In genomic region chr1:27504588-27505419, GRCh38 we compare ENCODE assay signal across 1 cellular context.
TF ChIP-seq lines count a peak whose summit lies in the region.

No MANE protein-coding gene starts in this region.

TF ChIP-seq in HepG2, 621 proteins besides CTCF, POLR2A, EP300 and RAD21 (continued from another document and continues in another):
- TF ChIP-seq ZNF281 (CRISPR knock-in tag; IDR thresholded peaks at IDR 0.05; ENCODE audit: borderline replicate concordance): peak; percentile 44; the same call in 1 of the 2 replicates
- TF ChIP-seq TEAD2 (CRISPR knock-in tag; IDR thresholded peaks at IDR 0.05): no peak
- no peak for TF ChIP-seq ZMYM2 (CRISPR knock-in tag; IDR thresholded peaks at IDR 0.05)
- no peak for TF ChIP-seq NFE2L1 (CRISPR knock-in tag; IDR thresholded peaks at IDR 0.05; ENCODE audit: borderline replicate concordance)
- no peak for TF ChIP-seq GPN1 (CRISPR knock-in tag; IDR thresholded peaks at IDR 0.05; ENCODE audit: borderline replicate concordance)
- TF ChIP-seq MTF1 (CRISPR knock-in tag; IDR thresholded peaks at IDR 0.05): no peak
- no peak for TF ChIP-seq ZSCAN29 (CRISPR knock-in tag; conservative IDR thresholded peaks at IDR 0.05)
- no peak for TF ChIP-seq NFE2 (CRISPR knock-in tag; IDR thresholded peaks at IDR 0.05)
- no peak for TF ChIP-seq RFX5 (IDR thresholded peaks at IDR 0.05; ENCODE audit: low read depth, low read length)
- TF ChIP-seq HNRNPK (IDR thresholded peaks at IDR 0.05; ENCODE audit: low read depth, low read length, poor library complexity, severe bottlenecking): no peak
- peak; percentile 62 for TF ChIP-seq ZNF407 (CRISPR knock-in tag; IDR thresholded peaks at IDR 0.05; ENCODE audit: not compliant biosample characterization)
- TF ChIP-seq GLMP (CRISPR knock-in tag; IDR thresholded peaks at IDR 0.05; ENCODE audit: borderline replicate concordance): no peak
- peak; percentile 87 for TF ChIP-seq ZNF816 (CRISPR knock-in tag; IDR thresholded peaks at IDR 0.05; ENCODE audit: borderline replicate concordance)
- no peak for TF ChIP-seq ZNF234 (CRISPR knock-in tag; conservative IDR thresholded peaks at IDR 0.05)
- no peak for TF ChIP-seq ZNF841 (CRISPR knock-in tag; IDR thresholded peaks at IDR 0.05; ENCODE audit: borderline replicate concordance)
- TF ChIP-seq BHLHE40 (IDR thresholded peaks at IDR 0.05; ENCODE audit: low read length): no peak
- peak; percentile 65; the same call in 1 of the 2 replicates for TF ChIP-seq ZNF142 (CRISPR knock-in tag; IDR thresholded peaks at IDR 0.05)
- TF ChIP-seq ZNF34 (CRISPR knock-in tag; IDR thresholded peaks at IDR 0.05; ENCODE audit: borderline replicate concordance): no peak
- TF ChIP-seq CHD2 (IDR thresholded peaks at IDR 0.05; ENCODE audit: low read depth, low read length): no peak
- TF ChIP-seq NONO (IDR thresholded peaks at IDR 0.05): no peak
- peak; percentile 77 for TF ChIP-seq NONO (CRISPR knock-in tag; conservative IDR thresholded peaks at IDR 0.05)
- no peak for TF ChIP-seq PLSCR1 (CRISPR knock-in tag; IDR thresholded peaks at IDR 0.05; ENCODE audit: borderline replicate concordance)
- no peak for TF ChIP-seq REXO4 (CRISPR knock-in tag; IDR thresholded peaks at IDR 0.05; ENCODE audit: borderline replicate concordance)
- no peak for TF ChIP-seq RAD51 (IDR thresholded peaks at IDR 0.05; ENCODE audit: borderline replicate concordance)
- peak; percentile 57; the same call in 1 of the 2 replicates for TF ChIP-seq KDM5B (CRISPR knock-in tag; IDR thresholded peaks at IDR 0.05; ENCODE audit: borderline replicate concordance)
- no peak for TF ChIP-seq CERS6 (CRISPR knock-in tag; IDR thresholded peaks at IDR 0.05)
- no peak for TF ChIP-seq MZF1 (CRISPR knock-in tag; IDR thresholded peaks at IDR 0.05; ENCODE audit: borderline replicate concordance)
- TF ChIP-seq ZNF33B (CRISPR knock-in tag; IDR thresholded peaks at IDR 0.05): peak; percentile 60; the same call in 1 of the 2 replicates
- TF ChIP-seq MBD4 (IDR thresholded peaks at IDR 0.05; ENCODE audit: borderline replicate concordance, low read length): no peak
- peak; percentile 63 for TF ChIP-seq FOXP4 (CRISPR knock-in tag; IDR thresholded peaks at IDR 0.05)
- no peak for TF ChIP-seq TCF12 (IDR thresholded peaks at IDR 0.05)
- no peak; the same call in 1 of the 2 replicates for TF ChIP-seq TCF12 (CRISPR knock-in tag; IDR thresholded peaks at IDR 0.05)
- no peak for TF ChIP-seq CREB3 (CRISPR knock-in tag; IDR thresholded peaks at IDR 0.05)
- 0 out of 2 replicates have a peak, but pooled peaks have one; percentile 22 for TF ChIP-seq ZNF12 (CRISPR knock-in tag; IDR thresholded peaks at IDR 0.05)
- no peak for TF ChIP-seq ZIK1 (CRISPR knock-in tag; IDR thresholded peaks at IDR 0.05; ENCODE audit: borderline replicate concordance, low read depth)
- TF ChIP-seq HMG20B (CRISPR knock-in tag; conservative IDR thresholded peaks at IDR 0.05): peak; percentile 70; the same call in 1 of the 2 replicates
- 0 out of 2 replicates have a peak, but pooled peaks have one; percentile 72 for TF ChIP-seq ZNF256 (CRISPR knock-in tag; conservative IDR thresholded peaks at IDR 0.05)
- no peak for TF ChIP-seq SMARCC2 (IDR thresholded peaks at IDR 0.05)
